ENCODE assay signal across 16 cellular contexts in the genomic region with DNA sequence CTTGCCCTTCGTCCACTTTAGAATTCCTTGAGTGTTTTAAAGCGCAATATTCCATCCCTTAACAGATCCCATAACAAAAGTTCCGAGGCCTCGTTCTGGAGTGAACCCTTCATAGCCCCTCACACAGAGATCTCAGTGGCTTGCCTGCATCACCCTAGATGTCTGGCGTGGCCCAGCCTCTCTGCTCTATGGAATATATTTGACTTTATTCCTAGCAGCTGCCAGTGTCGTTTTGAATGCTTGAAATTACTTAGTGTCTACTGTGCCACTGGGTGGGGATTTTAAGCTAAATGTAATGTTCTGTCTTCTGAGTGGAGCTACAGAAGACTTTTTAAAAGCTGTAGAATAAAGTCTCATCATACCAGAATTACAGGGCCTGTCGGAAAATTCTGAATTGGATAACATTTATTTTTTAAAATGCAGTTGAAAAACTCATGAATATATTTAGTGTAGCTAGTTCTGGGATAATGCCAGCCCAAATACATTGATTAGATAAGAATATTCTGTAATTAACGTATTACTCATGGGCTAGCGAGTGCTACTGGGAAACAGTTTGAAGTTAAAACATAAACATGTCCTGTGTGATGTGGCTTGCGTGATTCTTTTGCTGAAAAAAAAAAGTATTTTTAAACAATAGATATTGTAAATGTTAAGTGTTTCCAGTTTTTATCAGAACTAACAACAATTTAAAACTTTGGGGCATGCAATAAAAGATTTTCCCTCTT.
A peak's percentile ranks its signal among the peaks of the same experiment; 100 is the strongest.
DNase-seq lines count a peak whose midpoint lies in the region; ATAC-seq and TF ChIP-seq lines count a peak whose summit lies in the region.
"Had no signal": no experiment of that assay in that cellular context is flagged by ENCODE, and none has a peak within 500 bp of the region (broad histone marks: within the 10 kb centered on the region; RNA-seq: fewer than 3 reads in every experiment).

No MANE protein-coding gene starts in this region.

- DNase-seq in cardiac muscle cell (ENCODE audit: low read depth in 1 of 2, low spot score in 1 of 2) (no peak), left cardiac atrium (no peak), nephron progenitor cell (no peak), mucosa of gallbladder (ENCODE audit: low spot score) (no peak), foreskin keratinocyte (no peak), suprapubic skin (ENCODE audit: low spot score in 2 of 2) (no peak)
- DNase-seq: activated CD4-positive, alpha-beta T cell treated with anti-CD3 and anti-CD28 coated beads, Interleukin-2, amount 10 ng/mL, durations not matched to agents 24 days and 14 days; CD4-positive, alpha-beta memory T cell; cerebellar nuclear complex; NCI-H187 treated with DMSO at 0.1 percent for 48 hours; NCI-H510A had no signal

- no peak overlapping the region for H3K4me3 Mint-ChIP-seq in nephron progenitor cell
- H3K4me3 Mint-ChIP-seq: activated CD4-positive, alpha-beta T cell treated with anti-CD3 and anti-CD28 coated beads, Interleukin-2, amount 10 ng/mL, durations not matched to agents 24 days and 14 days; activated naive CD8-positive, alpha-beta T cell; CD4-positive, alpha-beta memory T cell had no signal

- intact Hi-C loops in left cardiac atrium (cut with DNase I): no loop called here

- TF ChIP-seq EP300 in gastroesophageal sphincter (IDR thresholded peaks at IDR 0.05) (no peak), suprapubic skin (IDR thresholded peaks at IDR 0.05) (no peak)

- TF ChIP-seq POLR2A in gastroesophageal sphincter (IDR thresholded peaks at IDR 0.05) (no peak), suprapubic skin (IDR thresholded peaks at IDR 0.05) (no peak)

- H3K4me1 ChIP-seq in cardiac muscle cell (ENCODE audit: low read depth) (peaks cover 31% of the 10 kb centered on the region), gastroesophageal sphincter (peaks cover 0 to 63% (median 11%) of the 10 kb centered on the region in 3 donors), foreskin keratinocyte (no peaks in the 10 kb centered on the region), suprapubic skin (peaks cover 11% of the 10 kb centered on the region)

- H3K27ac ChIP-seq in cardiac muscle cell (peak overlapping the region; percentile 94), gastroesophageal sphincter (peak overlapping the region; percentile 6 to 56 (median 44)), foreskin keratinocyte (no peak overlapping the region), suprapubic skin (no peak overlapping the region)
- H3K27ac ChIP-seq: epithelial cell of prostate had no signal

- H3K27me3 ChIP-seq in cardiac muscle cell (no peaks in the 10 kb centered on the region), gastroesophageal sphincter (no peaks in the 10 kb centered on the region), foreskin keratinocyte (no peaks in the 10 kb centered on the region), suprapubic skin (no peaks in the 10 kb centered on the region)

- H3K36me3 Mint-ChIP-seq in nephron progenitor cell (ENCODE audit: low read depth): peaks cover 17% of the 10 kb centered on the region

- ATAC-seq in left cardiac atrium: no peak
- ATAC-seq in gastroesophageal sphincter: no peak
- no peak for ATAC-seq in HG03521 (IDR thresholded peaks at IDR 0.05; ENCODE audit: unreplicated experiment)
- no peak for ATAC-seq in foreskin keratinocyte

- no peaks in the 10 kb centered on the region for H3K27me3 Mint-ChIP-seq in nephron progenitor cell (ENCODE audit: low read depth, poor library complexity)
- H3K27me3 Mint-ChIP-seq: activated CD4-positive, alpha-beta T cell treated with anti-CD3 and anti-CD28 coated beads, Interleukin-2, amount 10 ng/mL, durations not matched to agents 24 days and 14 days; activated naive CD8-positive, alpha-beta T cell; CD4-positive, alpha-beta memory T cell had no signal

- no peak overlapping the region for H3K4me3 ChIP-seq in cardiac muscle cell
- H3K4me3 ChIP-seq in gastroesophageal sphincter: no peak overlapping the region
- H3K4me3 ChIP-seq in suprapubic skin: no peak overlapping the region
- H3K4me3 ChIP-seq: thoracic aorta had no signal

- peak overlapping the region; percentile 83 for H3K27ac Mint-ChIP-seq in nephron progenitor cell
- H3K27ac Mint-ChIP-seq: activated CD4-positive, alpha-beta T cell treated with anti-CD3 and anti-CD28 coated beads, Interleukin-2, amount 10 ng/mL, durations not matched to agents 24 days and 14 days; activated naive CD8-positive, alpha-beta T cell had no signal

- H3K9me3 Mint-ChIP-seq in nephron progenitor cell: no peaks in the 10 kb centered on the region
- H3K9me3 Mint-ChIP-seq: activated CD4-positive, alpha-beta T cell treated with anti-CD3 and anti-CD28 coated beads, Interleukin-2, amount 10 ng/mL, durations not matched to agents 24 days and 14 days; CD4-positive, alpha-beta memory T cell had no signal

- H3K36me3 ChIP-seq in cardiac muscle cell (no peaks in the 10 kb centered on the region), gastroesophageal sphincter (peaks cover 0 to 24% of the 10 kb centered on the region in 2 donors), suprapubic skin (peaks cover 3% of the 10 kb centered on the region)
- H3K36me3 ChIP-seq: thoracic aorta had no signal

- TF ChIP-seq CTCF in cardiac muscle cell (IDR thresholded peaks at IDR 0.05; ENCODE audit: low read depth, low read length) (no peak), gastroesophageal sphincter (IDR thresholded peaks at IDR 0.05) (no peak), nephron progenitor cell (IDR thresholded peaks at IDR 0.05) (no peak), foreskin keratinocyte (conservative IDR thresholded peaks at IDR 0.05) (no peak), suprapubic skin (IDR thresholded peaks at IDR 0.05) (no peak)

- peaks cover 56% of the 10 kb centered on the region for H3K4me1 Mint-ChIP-seq in nephron progenitor cell

- H3K9me3 ChIP-seq in cardiac muscle cell (ENCODE audit: low read depth) (no peaks in the 10 kb centered on the region), gastroesophageal sphincter (no peaks in the 10 kb centered on the region), suprapubic skin (no peaks in the 10 kb centered on the region)
- H3K9me3 ChIP-seq: thoracic aorta had no signal

- 59 to 63% methylated on average over 9 to 10 of the region's 10 CpGs for WGBS in gastroesophageal sphincter (ENCODE audit: low coverage in 1 of 2), 2 donors
- 74% methylated on average over 10 of the region's 10 CpGs for WGBS in suprapubic skin

Comparison
In these comparisons a context has a peak if more than half of its experiments do, and no peak if none do; other contexts are left out.
1. H3K27ac ChIP-seq: peak in cardiac muscle cell (single experiment) and gastroesophageal sphincter (4 of 4); none in foreskin keratinocyte (single experiment) and suprapubic skin (single experiment).